Comparison of ENCODE assay signal across 7 cellular contexts in genomic region chr3:149808209-149808829, GRCh38. TPM values are rescaled to one million over a fixed set of nuclear protein-coding genes. Genes with fewer than 3 reads are reported as not detected.
DNase-seq lines count a peak whose midpoint lies in the region; ATAC-seq and TF ChIP-seq lines count a peak whose summit lies in the region.

No MANE protein-coding gene starts in this region.

- TF ChIP-seq POLR2A in gastrocnemius medialis (IDR thresholded peaks at IDR 0.05) = no peak

- H3K27ac ChIP-seq in ascending aorta (no peak overlapping the region), gastrocnemius medialis (no peak overlapping the region)

- in situ Hi-C loops in gastrocnemius medialis (cut with MboI; ENCODE audit: low sequenced_read_pairs in 4 of 4) = no loop called here

- H3K27me3 ChIP-seq in ascending aorta = no peaks in the 10 kb centered on the region
- H3K27me3 ChIP-seq in gastrocnemius medialis = no peaks in the 10 kb centered on the region

- H3K9me3 ChIP-seq in ascending aorta (no peaks in the 10 kb centered on the region), gastrocnemius medialis (no peaks in the 10 kb centered on the region)

- H3K4me1 ChIP-seq in ascending aorta (peaks cover 0 to 8% of the 10 kb centered on the region in 2 donors), gastrocnemius medialis (peaks cover 4 to 11% of the 10 kb centered on the region in 2 donors)

- DNase-seq in NCI-H128 (lab: John Stamatoyannopoulos, UW; ENCODE audit: unreplicated experiment) = peak; percentile 42
- peak; percentile 73 for DNase-seq in SW480 (ENCODE audit: low spot score)
- DNase-seq in ascending aorta (ENCODE audit: low spot score in 2 of 2) = peak; percentile 19 to 84
- peak; percentile 64 for DNase-seq in hepatic stellate cell (ENCODE audit: low spot score)
- DNase-seq in gastrocnemius medialis = peak; percentile 32 to 67

- ATAC-seq in gastrocnemius medialis (peak in 1 of 2 donors; percentile 26), HG03135 (IDR thresholded peaks at IDR 0.05; ENCODE audit: unreplicated experiment) (no peak)

- no peak overlapping the region for H3K4me3 ChIP-seq in ascending aorta
- no peak overlapping the region for H3K4me3 ChIP-seq in gastrocnemius medialis

- H3K36me3 ChIP-seq in ascending aorta (no peaks in the 10 kb centered on the region), gastrocnemius medialis (no peaks in the 10 kb centered on the region)

- TF ChIP-seq CTCF in GM12872 (IDR thresholded peaks at IDR 0.05; ENCODE audit: insufficient read depth, low read depth, low read length) (peak; percentile 83), ascending aorta (IDR thresholded peaks at IDR 0.05) (peak; percentile 61 to 82 (median 80)), gastrocnemius medialis (IDR thresholded peaks at IDR 0.05 in 4 of 5, conservative IDR thresholded peaks at IDR 0.05 in 1 of 5) (peak; percentile 35 to 86 (median 65))

- intact Hi-C loops in ascending aorta (cut with DNase I) (loop anchor here (1.0 kb wide), 1 partner anchor 43 kb away; no protein-coding TSS in a partner anchor), gastrocnemius medialis (cut with DNase I; ENCODE audit: low total_unique reads) (loop anchor here (1.0 kb wide), 1 partner anchor 43 kb away; no protein-coding TSS in a partner anchor)

RNA-seq across cellular contexts. Expression of gene RNF13, which starts 4.7 kb away (rescaled TPM):
- total RNA-seq in ascending aorta = 69.3 TPM
- total RNA-seq in gastrocnemius medialis = 10 to 100 TPM; 48.3 to 63.6 (median 56.9) TPM

RNA-seq across cellular contexts. Expression of gene ANKUB1, which starts 16.0 kb away (rescaled TPM):
- total RNA-seq in ascending aorta (not detected), gastrocnemius medialis (not detected)

RNA-seq across cellular contexts. Expression of gene COMMD2, which starts 56.0 kb away (rescaled TPM):
- total RNA-seq in ascending aorta (39.6 TPM), gastrocnemius medialis (10 to 100 TPM in 1 of 4 donors, 1 to 10 TPM in 3; 7.9 to 10.0 (median 8.6) TPM)
